Comparison of ENCODE assay signal across 8 cellular contexts in the genomic region with DNA sequence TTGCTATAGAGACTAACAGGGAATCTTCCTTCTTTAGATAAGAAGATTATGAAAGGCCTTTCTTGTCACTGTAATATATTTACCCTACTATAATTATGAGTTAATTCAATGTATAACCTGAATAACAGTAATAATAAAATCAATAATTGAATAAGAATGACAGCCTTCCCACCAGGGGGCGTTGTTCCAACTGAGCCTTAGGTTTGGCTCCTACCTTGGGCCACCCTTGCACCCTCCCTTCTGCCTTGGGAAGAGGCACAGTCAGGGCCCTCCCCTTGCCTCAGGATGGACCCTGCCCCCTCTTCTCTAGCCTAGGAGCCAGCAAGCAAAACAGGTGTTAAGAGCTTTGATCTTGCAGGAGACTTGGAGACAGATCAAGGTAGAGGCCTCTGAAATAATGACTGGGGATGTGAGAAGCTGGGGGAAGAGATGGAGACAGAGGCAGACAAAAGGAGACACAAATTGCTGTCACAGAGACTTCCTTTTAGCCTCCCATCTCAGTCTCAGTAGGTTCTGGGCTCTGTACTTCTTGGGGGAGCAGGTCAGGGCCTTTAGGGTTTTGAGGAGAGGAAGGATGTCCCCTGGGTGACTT. TPM values are rescaled to one million over a fixed set of nuclear protein-coding genes. Genes with fewer than 3 reads are reported as not detected.
A peak's percentile ranks its signal among the peaks of the same experiment; 100 is the strongest.
DNase-seq lines count a peak whose midpoint lies in the region; ATAC-seq, FAIRE-seq and TF ChIP-seq lines count a peak whose summit lies in the region.

No MANE protein-coding gene starts in this region.

- CTCF ChIA-PET in CD8-positive, alpha-beta memory T cell (lab: Charles Lee) = interaction anchor here (0.7 to 2.0 kb wide), 5 partner anchors 9 to 400 kb away, joined by 3 to 6 read pairs (median 4); no protein-coding TSS in a partner anchor

- POLR2A ChIA-PET in CD8-positive, alpha-beta memory T cell (lab: Charles Lee) = no interaction called here

- H4K20me1 ChIP-seq in KMS-11 (ENCODE audit: insufficient read depth) = no peaks in the 10 kb centered on the region

- no peak overlapping the region for H3K4me3 ChIP-seq in CD8-positive, alpha-beta memory T cell (ENCODE audit: low read length)
- no peak overlapping the region for H3K4me3 ChIP-seq in KMS-11 (IDR thresholded peaks at IDR 0.05; ENCODE audit: insufficient read depth, low read depth, low read length)
- H3K4me3 ChIP-seq in lower lobe of right lung = no peak overlapping the region

- H3K4me2 ChIP-seq in KMS-11 = no peak overlapping the region

- TF ChIP-seq CTCF in KMS-11 (conservative IDR thresholded peaks at IDR 0.05; ENCODE audit: low read depth, low read length) (peak; percentile 97), lower lobe of right lung (IDR thresholded peaks at IDR 0.05) (peak; percentile 44)

- intact Hi-C loops in lower lobe of right lung (cut with DNase I) = no loop called here

- H2AFZ ChIP-seq in KMS-11 (ENCODE audit: low read depth) = no peak overlapping the region

- H3K9me3 Mint-ChIP-seq in CD8-positive, alpha-beta memory T cell = no peaks in the 10 kb centered on the region

- no peaks in the 10 kb centered on the region for H3K27me3 ChIP-seq in CD8-positive, alpha-beta memory T cell (ENCODE audit: insufficient read depth, low read length, poor library complexity, severe bottlenecking)
- H3K27me3 ChIP-seq in KMS-11 (ENCODE audit: insufficient read depth, low read depth) = no peaks in the 10 kb centered on the region
- peaks cover 45% of the 10 kb centered on the region for H3K27me3 ChIP-seq in lower lobe of right lung (ENCODE audit: low read depth)

- H3K4me1 ChIP-seq in CD8-positive, alpha-beta memory T cell (ENCODE audit: insufficient read depth, low read length) = no peaks in the 10 kb centered on the region
- H3K4me1 ChIP-seq in KMS-11 (ENCODE audit: low read depth, poor library complexity, severe bottlenecking) (no peaks in the 10 kb centered on the region), lower lobe of right lung (no peaks in the 10 kb centered on the region)

- H3K36me3 ChIP-seq in CD8-positive, alpha-beta memory T cell (ENCODE audit: insufficient read depth, low read length) = no peaks in the 10 kb centered on the region
- H3K36me3 ChIP-seq in KMS-11 (ENCODE audit: insufficient read depth) = no peaks in the 10 kb centered on the region
- no peaks in the 10 kb centered on the region for H3K36me3 ChIP-seq in lower lobe of right lung

- H3K27me3 Mint-ChIP-seq in CD8-positive, alpha-beta memory T cell = peaks cover 11 to 45% of the 10 kb centered on the region in 2 donors

- H3K9ac ChIP-seq in KMS-11 = no peak overlapping the region

- H3K9me3 ChIP-seq in CD8-positive, alpha-beta memory T cell (ENCODE audit: low read length) = no peaks in the 10 kb centered on the region
- H3K9me3 ChIP-seq in lower lobe of right lung = no peaks in the 10 kb centered on the region

- ATAC-seq in lower lobe of right lung (peak in 1 of 2 donors; percentile 37), GM18870 (IDR thresholded peaks at IDR 0.05; ENCODE audit: unreplicated experiment) (no peak), GM18861 (IDR thresholded peaks at IDR 0.05; ENCODE audit: unreplicated experiment) (no peak)

- no peak overlapping the region for H3K4me3 Mint-ChIP-seq in CD8-positive, alpha-beta memory T cell

- no peak overlapping the region for H3K27ac Mint-ChIP-seq in CD8-positive, alpha-beta memory T cell

- no peaks in the 10 kb centered on the region for H3K79me2 ChIP-seq in KMS-11 (ENCODE audit: insufficient read depth, low read depth)

- no peaks in the 10 kb centered on the region for H3K4me1 Mint-ChIP-seq in CD8-positive, alpha-beta memory T cell

- DNase-seq in CD8-positive, alpha-beta memory T cell = peak in 4 of 5 donors; percentile 5 to 19 (median 14)
- DNase-seq in activated T-helper 9 cell treated with anti-CD3 and anti-CD28 coated beads, Interleukin-2, amount 50 U/mL, for 16 hours (ENCODE audit: low read depth) = peak; percentile 4
- no peak for DNase-seq in lower lobe of right lung
- DNase-seq in frontal cortex (ENCODE audit: low spot score in 2 of 2) = no peak
- no peak for DNase-seq in NCI-H510A (lab: John Stamatoyannopoulos, UW)

- H3K36me3 Mint-ChIP-seq in CD8-positive, alpha-beta memory T cell = no peaks in the 10 kb centered on the region

- no peak for FAIRE-seq in frontal cortex (lab: Jason Lieb, UNC)

- H3K27ac ChIP-seq in CD8-positive, alpha-beta memory T cell (ENCODE audit: low read depth, low read length) = no peak overlapping the region
- H3K27ac ChIP-seq in KMS-11 = no peak overlapping the region
- no peak overlapping the region for H3K27ac ChIP-seq in lower lobe of right lung

RNA-seq across cellular contexts. Expression of gene CISTR, which starts 40.1 kb away (rescaled TPM):
- total RNA-seq in CD8-positive, alpha-beta memory T cell = not detected
- not detected for polyA plus RNA-seq in CD8-positive, alpha-beta memory T cell
- not detected for total RNA-seq in lower lobe of right lung
- total RNA-seq in frontal cortex = not detected

Comparison
In these comparisons a context has a peak if more than half of its experiments do, and no peak if none do; other contexts are left out.
1. DNase-seq: peak in CD8-positive, alpha-beta memory T cell (4 of 5) and activated T-helper 9 cell treated with anti-CD3 and anti-CD28 coated beads, Interleukin-2, amount 50 U/mL, for 16 hours (single experiment); none in lower lobe of right lung (single experiment), frontal cortex (0 of 2) and NCI-H510A (single experiment).